1 cellular context compared by ENCODE assay signal in genomic region chr3:108181172-108181571, GRCh38.
TF ChIP-seq lines count a peak whose summit lies in the region.

No MANE protein-coding gene starts in this region.

TF ChIP-seq in HepG2, 621 proteins besides CTCF, POLR2A, EP300 and RAD21 (continued from another document):
- TF ChIP-seq MAFF (IDR thresholded peaks at IDR 0.05; ENCODE audit: low read depth, low read length): peak; percentile 48; the same call in 1 of the 2 replicates
- no peak for TF ChIP-seq HMGXB3 (CRISPR knock-in tag; IDR thresholded peaks at IDR 0.05; ENCODE audit: borderline replicate concordance)
